ENCODE assay signal across 9 cellular contexts in the genomic region with DNA sequence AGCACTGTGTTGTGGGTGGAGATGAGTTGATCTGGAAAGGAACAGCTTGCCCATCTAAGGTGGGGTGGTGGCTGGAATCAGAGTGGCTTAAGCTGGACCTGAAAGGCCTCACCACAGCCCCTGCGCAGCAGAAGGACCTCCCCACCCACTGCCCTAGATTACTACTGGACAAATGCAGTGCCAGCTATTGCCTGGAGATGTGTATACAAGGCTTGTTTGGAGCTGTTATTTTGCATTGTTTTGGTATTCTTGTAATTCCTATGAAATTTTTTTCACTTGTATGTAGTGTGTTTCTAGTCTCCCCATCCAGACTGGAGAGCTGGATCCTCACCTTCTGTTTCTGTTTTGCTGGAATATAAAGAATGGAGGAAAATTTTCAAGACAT. TPM values are rescaled to one million over a fixed set of nuclear protein-coding genes. Genes with fewer than 3 reads are reported as not detected.
DNase-seq lines count a peak whose midpoint lies in the region; ATAC-seq, FAIRE-seq and TF ChIP-seq lines count a peak whose summit lies in the region.
"Had no signal": no experiment of that assay in that cellular context is flagged by ENCODE, and none has a peak within 500 bp of the region (broad histone marks: within the 10 kb centered on the region; RNA-seq: fewer than 3 reads in every experiment).

No MANE protein-coding gene starts in this region.

- no peak for TF ChIP-seq EP300 in A549 (IDR thresholded peaks at IDR 0.05)

- ATAC-seq in A549 (no peak), GM23338 (no peak)

- H3K27me3 Mint-ChIP-seq in GM23338 (ENCODE audit: insufficient read depth, low read depth, poor library complexity) (peaks cover 12% of the 10 kb centered on the region), astrocyte (ENCODE audit: low read depth, unreplicated experiment) (no peaks in the 10 kb centered on the region)

- peaks cover 19% of the 10 kb centered on the region for H3K4me1 ChIP-seq in A549
- H3K4me1 ChIP-seq in GM23338 (ENCODE audit: insufficient read depth) = peaks cover 41% of the 10 kb centered on the region
- peaks cover 22% of the 10 kb centered on the region for H3K4me1 ChIP-seq in astrocyte (ENCODE audit: insufficient read depth, low read length)
- H3K4me1 ChIP-seq in muscle layer of colon (ENCODE audit: insufficient read depth, low read length) = peaks cover 41% of the 10 kb centered on the region
- peaks cover 12 to 16% of the 10 kb centered on the region in 2 experiments for H3K4me1 ChIP-seq in trophoblast cell (ENCODE audit: control insufficient read depth in 1 of 2, insufficient read depth in 2 of 2, low read length in 2 of 2)

- H3K9me3 ChIP-seq in A549 (no peaks in the 10 kb centered on the region), astrocyte (ENCODE audit: insufficient read depth, low read depth, low read length) (no peaks in the 10 kb centered on the region), muscle layer of colon (ENCODE audit: low read length) (no peaks in the 10 kb centered on the region), trophoblast cell (ENCODE audit: insufficient read depth, low read depth, low read length) (peaks cover 2% of the 10 kb centered on the region)

- TF ChIP-seq RAD21 in A549 (conservative IDR thresholded peaks at IDR 0.05 in 1 of 2, IDR thresholded peaks at IDR 0.05 in 1 of 2) = no peak

- H3K4ac ChIP-seq in trophoblast cell (ENCODE audit: low read depth, low read length) = no peak overlapping the region

- H3K4me1 Mint-ChIP-seq in GM23338 = peaks cover 31% of the 10 kb centered on the region
- H3K4me1 Mint-ChIP-seq in astrocyte (ENCODE audit: low read depth, unreplicated experiment) = peaks cover 27% of the 10 kb centered on the region

- H3K9me2 ChIP-seq in GM23338 (ENCODE audit: insufficient read depth) = no peaks in the 10 kb centered on the region

- no peak for TF ChIP-seq POLR2A in A549 (IDR thresholded peaks at IDR 0.05; ENCODE audit: low read length)

- no peak overlapping the region for H4K12ac ChIP-seq in trophoblast cell (ENCODE audit: low read depth, low read length)

- POLR2A ChIA-PET in A549 (lab: Yijun Ruan, JAX) = interaction anchor here (1.2 to 2.2 kb wide), 2 partner anchors 60 to 73 kb away, joined by 3 to 18 read pairs; no protein-coding TSS in a partner anchor

- H3K9ac ChIP-seq in astrocyte (ENCODE audit: low read length) = no peak overlapping the region
- peak overlapping the region; percentile 73 for H3K9ac ChIP-seq in muscle layer of colon (ENCODE audit: low read length)
- H3K9ac ChIP-seq in trophoblast cell (ENCODE audit: low read length) = no peak overlapping the region

- peaks cover 29% of the 10 kb centered on the region for H3K79me1 ChIP-seq in trophoblast cell (ENCODE audit: low read length)

- H3K14ac ChIP-seq in trophoblast cell (ENCODE audit: low read length) = no peak overlapping the region

- H4K91ac ChIP-seq in trophoblast cell (ENCODE audit: low read depth, low read length) = no peak overlapping the region

- H2AFZ ChIP-seq in GM23338 (no peak overlapping the region), astrocyte (ENCODE audit: low read depth, low read length) (no peak overlapping the region), trophoblast cell (ENCODE audit: insufficient read depth, low read length, poor library complexity) (no peak overlapping the region)

- H3F3A ChIP-seq in GM23338 (replicated peaks; ENCODE audit: low read depth) = no peaks in the 10 kb centered on the region

- peak overlapping the region; percentile 71 for H3K4me2 ChIP-seq in A549
- H3K4me2 ChIP-seq in GM23338 = peak overlapping the region; percentile 89
- peak overlapping the region; percentile 90 for H3K4me2 ChIP-seq in astrocyte (ENCODE audit: low read length)
- no peak overlapping the region for H3K4me2 ChIP-seq in trophoblast cell (ENCODE audit: low read length)

- no peak overlapping the region for H2BK12ac ChIP-seq in trophoblast cell (ENCODE audit: low read length)

- no peak overlapping the region for H3K4me3 ChIP-seq in A549
- peak overlapping the region; percentile 80; the same call in 1 of the 2 replicates for H3K4me3 ChIP-seq in GM23338
- H3K4me3 ChIP-seq in astrocyte (ENCODE audit: insufficient read depth, low read depth, low read length) = no peak overlapping the region
- H3K4me3 ChIP-seq in muscle layer of colon (ENCODE audit: low read depth in 1 of 2, low read length in 2 of 2) = peak overlapping the region in 1 of 2 donors; percentile 69
- H3K4me3 ChIP-seq in trophoblast cell (ENCODE audit: low read depth, low read length) = no peak overlapping the region

- TF ChIP-seq CTCF in A549 (IDR thresholded peaks at IDR 0.05) (no peak), GM23338 (conservative IDR thresholded peaks at IDR 0.05; ENCODE audit: low read depth in 2 of 2) (no peak), astrocyte (IDR thresholded peaks at IDR 0.05; ENCODE audit: insufficient read depth, low read depth, low read length) (no peak)

- DNase-seq in A549 (ENCODE audit: low read depth in 1 of 2, low spot score in 1 of 2) (no peak), GM23338 (ENCODE audit: low spot score) (no peak), astrocyte (ENCODE audit: low read depth) (no peak), midbrain (lab: John Stamatoyannopoulos, UW) (no peak), AML-193 (lab: John Stamatoyannopoulos, UW) (no peak), glomerular visceral epithelial cell (ENCODE audit: extremely low spot score) (no peak), trophoblast cell (no peak)
- DNase-seq: NCI-H1105 treated with DMSO at 0.1 percent for 48 hours had no signal

- H4K20me1 ChIP-seq in GM23338 (replicated peaks; ENCODE audit: insufficient read depth) (0 out of 2 replicates have a peak, but pooled peaks cover 6% of the 10 kb centered on the region), astrocyte (ENCODE audit: insufficient read depth, low read length) (peaks cover 27% of the 10 kb centered on the region)

- FAIRE-seq in A549 (lab: Jason Lieb, UNC) (no peak), astrocyte (lab: Jason Lieb, UNC) (no peak)

- H3K23ac ChIP-seq in trophoblast cell (ENCODE audit: low read length) = no peak overlapping the region

- no peak overlapping the region for H2BK5ac ChIP-seq in trophoblast cell (ENCODE audit: low read depth, low read length, poor library complexity)

- H3K36me3 Mint-ChIP-seq in GM23338 (ENCODE audit: low read depth) = peaks cover 23% of the 10 kb centered on the region
- peaks cover 4% of the 10 kb centered on the region for H3K36me3 Mint-ChIP-seq in astrocyte (ENCODE audit: low read depth, unreplicated experiment)

- H3K27ac Mint-ChIP-seq in GM23338 (no peak overlapping the region), astrocyte (ENCODE audit: unreplicated experiment) (peak overlapping the region; percentile 44)

- CTCF ChIA-PET in A549 (lab: Yijun Ruan, JAX) = interaction anchor here (0.7 to 3.2 kb wide), 6 partner anchors 8 to 242 kb away, joined by 3 to 32 read pairs (median 3); no protein-coding TSS in a partner anchor

- H3K4me3 Mint-ChIP-seq in GM23338 = peak overlapping the region; percentile 77
- H3K4me3 Mint-ChIP-seq in astrocyte (ENCODE audit: unreplicated experiment) = peak overlapping the region; percentile 81

- H3K27ac ChIP-seq in A549 (peak overlapping the region in 1 of 2 experiments; percentile 88; a peak in 3 of 6 replicates), GM23338 (ENCODE audit: low read depth) (no peak overlapping the region), astrocyte (ENCODE audit: low read depth, low read length) (no peak overlapping the region), muscle layer of colon (ENCODE audit: low read depth, low read length) (peak overlapping the region; percentile 88), trophoblast cell (ENCODE audit: low read depth, low read length) (no peak overlapping the region)

- H3K18ac ChIP-seq in trophoblast cell (ENCODE audit: low read length) = no peak overlapping the region

- H3K9me3 Mint-ChIP-seq in GM23338 = no peaks in the 10 kb centered on the region
- no peaks in the 10 kb centered on the region for H3K9me3 Mint-ChIP-seq in astrocyte (ENCODE audit: unreplicated experiment)

- H3K79me2 ChIP-seq in GM23338 (replicated peaks; ENCODE audit: insufficient read depth) (peaks cover 24% of the 10 kb centered on the region), astrocyte (ENCODE audit: insufficient read depth, low read length) (peaks cover 37% of the 10 kb centered on the region), trophoblast cell (ENCODE audit: control insufficient read depth, insufficient read depth, low read length, poor library complexity) (peaks cover 20% of the 10 kb centered on the region)

- no peak overlapping the region for H4K8ac ChIP-seq in trophoblast cell (ENCODE audit: low read depth, low read length)

- H3K27me3 ChIP-seq in GM23338 (ENCODE audit: insufficient read depth) (no peaks in the 10 kb centered on the region), astrocyte (ENCODE audit: insufficient read depth, low read length) (no peaks in the 10 kb centered on the region), muscle layer of colon (ENCODE audit: control insufficient read depth in 1 of 2, insufficient read depth in 2 of 2, low read length in 2 of 2) (no peaks in the 10 kb centered on the region), trophoblast cell (ENCODE audit: insufficient read depth, low read length) (no peaks in the 10 kb centered on the region)

- no peak overlapping the region for H2BK120ac ChIP-seq in trophoblast cell (ENCODE audit: insufficient read depth, low read length, poor library complexity)

- no peak overlapping the region for H2AK5ac ChIP-seq in trophoblast cell (ENCODE audit: low read length)

- H3K36me3 ChIP-seq in GM23338 (ENCODE audit: insufficient read depth) (peaks cover under 1% of the 10 kb centered on the region; the same call in 1 of the 2 replicates), astrocyte (ENCODE audit: insufficient read depth, low read length) (peaks cover 8% of the 10 kb centered on the region), muscle layer of colon (ENCODE audit: insufficient read depth, low read length) (peaks cover 8% of the 10 kb centered on the region), trophoblast cell (ENCODE audit: control insufficient read depth in 1 of 2, insufficient read depth in 2 of 2, low read length in 2 of 2) (peaks cover 0 to 3% of the 10 kb centered on the region in 2 experiments)

- 96% methylated on average over 1 of the region's 1 CpG for WGBS in A549 (ENCODE audit: missing lambda C conversion rate)
- WGBS in trophoblast cell (ENCODE audit: extremely low coverage, insufficient coverage, insufficient read length) = no CpG with 5 or more reads among the region's 1 CpG

TF ChIP-seq in GM23338, 12 proteins besides CTCF, POLR2A, EP300 and RAD21 (continues in another document):
- no peak for TF ChIP-seq ZNF331 (CRISPR knock-in tag; IDR thresholded peaks at IDR 0.05; ENCODE audit: low read depth)

RNA-seq across cellular contexts. Expression of a gene that starts 1.3 kb away (rescaled TPM):
- polyA plus RNA-seq in A549 (2011; rRNA removed) (18.4 and 20.6 TPM in 2 replicates), A549 (2017; fragmentation: RNase III; extraction: RNeasy Plus Mini Kit Qiagen cat#74134 plus additional on column Dnase treatment) (24.3 to 27.0 TPM (median 26.6 TPM) in 3 replicates), GM23338 (2016; fragmentation: Nextera tagmentation; extraction: Ambion mirVana) (3.3 and 3.8 TPM in 2 replicates)
- polyA plus RNA-seq in A549 (2012; cell fraction: cytosol; rRNA removed) = 4.1 and 4.9 TPM in 2 replicates
- polyA plus RNA-seq in A549 (2012; cell fraction: nucleus; rRNA removed) = 6.0 and 7.5 TPM in 2 replicates
- 11.9 and 13.1 TPM in 2 replicates for polyA minus RNA-seq in A549 (2011; rRNA and poly(A)+ RNA removed)
- 17.0 and 17.7 TPM in 2 replicates for total RNA-seq in GM23338 (2014; rRNA removed; shearing (Covaris generic))
- 34.9 and 35.0 TPM in 2 replicates for total RNA-seq in astrocyte
- 33.1 and 36.2 TPM in 2 replicates for polyA plus RNA-seq in trophoblast cell (2013)
